1 cellular context compared by ENCODE assay signal in genomic region chr9:94931036-94931633, GRCh38.
TF ChIP-seq lines count a peak whose summit lies in the region.

No MANE protein-coding gene starts in this region.

TF ChIP-seq in H1, 55 proteins besides CTCF, POLR2A, EP300 and RAD21 (continued from another document):
- TF ChIP-seq EZH2 (IDR thresholded peaks at IDR 0.05; ENCODE audit: low read depth, low read length, severe bottlenecking) (no peak), PHF8 (conservative IDR thresholded peaks at IDR 0.05; ENCODE audit: low read depth, low read length) (no peak), SIRT6 (IDR thresholded peaks at IDR 0.05; ENCODE audit: low read length) (no peak), CREB1 (IDR thresholded peaks at IDR 0.05) (no peak)
